25 cellular contexts compared by ENCODE assay signal in the genomic region with DNA sequence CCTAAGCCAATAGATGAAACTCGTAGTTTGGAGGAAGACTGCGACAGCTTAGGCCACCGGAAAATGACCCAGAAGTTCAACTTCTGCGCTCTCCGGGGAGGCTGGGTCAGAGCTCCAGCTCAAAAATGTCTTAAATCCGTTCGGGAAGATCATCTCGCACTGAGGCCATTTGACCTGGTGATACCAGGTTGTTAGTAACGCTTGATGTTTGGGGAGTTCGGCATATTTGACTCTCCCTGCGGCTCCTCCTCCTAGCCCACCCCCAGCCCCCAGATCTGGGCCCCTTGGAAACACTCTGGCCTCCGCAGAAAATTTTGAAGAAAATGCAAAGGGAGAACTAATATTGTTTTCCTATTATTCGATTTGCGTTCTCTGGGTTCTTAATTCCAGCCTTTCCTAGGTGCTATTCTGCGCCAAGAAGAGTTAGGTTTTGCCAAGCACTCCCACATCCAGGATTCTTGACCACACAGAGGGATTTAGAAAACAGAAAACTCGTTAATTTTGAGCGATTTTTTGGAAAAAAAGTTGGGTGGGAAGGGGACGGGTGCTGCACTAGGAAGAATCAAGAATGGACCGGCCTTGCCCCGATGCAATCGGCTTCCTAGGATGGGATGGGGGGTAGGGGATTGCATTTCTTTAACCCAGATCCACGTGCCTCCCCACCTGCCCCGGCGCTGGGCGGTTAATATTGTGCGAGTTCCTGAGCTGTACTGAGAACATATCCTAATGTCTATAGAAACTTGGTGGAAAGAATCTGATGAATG. TPM values are rescaled to one million over a fixed set of nuclear protein-coding genes. Genes with fewer than 3 reads are reported as not detected.
"Had no signal": no experiment of that assay in that cellular context is flagged by ENCODE, and none has a peak within 500 bp of the region (broad histone marks: within the 10 kb centered on the region; RNA-seq: fewer than 3 reads in every experiment).

No MANE protein-coding gene starts in this region.

- ATAC-seq: activated CD8-positive, alpha-beta T cell treated with anti-CD3 and anti-CD28 coated beads for 36 hours; esophagus mucosa; gastrocnemius medialis had no signal

- H3K4me3 ChIP-seq: colonic mucosa, left ventricle myocardium inferior, spleen had no signal

- H3K27me3 ChIP-seq: brain microvascular endothelial cell had no signal

- DNase-seq: activated B cell treated with CpG ODN at 0.5 μM for 24 hours; activated CD4-positive, alpha-beta T cell treated with anti-CD3 and anti-CD28 coated beads for 4 hours; activated CD8-positive, alpha-beta T cell treated with anti-CD3 and anti-CD28 coated beads for 36 hours; activated naive CD4-positive, alpha-beta T cell treated with Interleukin-2 at 50 U/mL for 16 hours; activated naive CD8-positive, alpha-beta T cell treated with anti-CD3 and anti-CD28 coated beads, Interleukin-2, amount 10 ng/mL, durations not matched to agents 7 days and 5 days; activated T-cell treated with anti-CD3 and anti-CD28 coated beads, Interleukin-2, amount 50 U/mL, for 1 hour; brain microvascular endothelial cell; central memory CD4-positive, alpha-beta T cell; colonic mucosa; gastrocnemius medialis; head of caudate nucleus; left ventricle myocardium inferior; posterior cingulate gyrus; spleen; stimulated activated naive CD4-positive, alpha-beta T cell had no signal

- H3K4me3 Mint-ChIP-seq: activated B cell treated with CpG ODN at 0.5 μM for 24 hours; activated CD8-positive, alpha-beta T cell treated with anti-CD3 and anti-CD28 coated beads for 36 hours; activated naive CD8-positive, alpha-beta T cell treated with anti-CD3 and anti-CD28 coated beads, Interleukin-2, amount 10 ng/mL, durations not matched to agents 7 days and 5 days; T-helper 2 cell treated with Interferon-gamma antibody and Interleukin-4, amounts not matched to agents 5 μg/mL and 100 μg/mL, for 36 hours had no signal

- FAIRE-seq: endometrium, TTC549 had no signal

- H3K4me1 Mint-ChIP-seq: activated B cell treated with CpG ODN at 0.5 μM for 24 hours; activated naive CD8-positive, alpha-beta T cell treated with anti-CD3 and anti-CD28 coated beads, Interleukin-2, amount 10 ng/mL, durations not matched to agents 7 days and 5 days had no signal

- H3K36me3 ChIP-seq: brain microvascular endothelial cell, colonic mucosa, gastrocnemius medialis, left ventricle myocardium inferior, spleen had no signal

- H3K27ac Mint-ChIP-seq: activated B cell treated with CpG ODN at 0.5 μM for 24 hours; activated CD8-positive, alpha-beta T cell treated with anti-CD3 and anti-CD28 coated beads for 36 hours; activated naive CD8-positive, alpha-beta T cell treated with anti-CD3 and anti-CD28 coated beads, Interleukin-2, amount 10 ng/mL, durations not matched to agents 7 days and 5 days; activated T-helper 2 cell treated with anti-CD3 and anti-CD28 coated beads, Interferon-gamma antibody, Interleukin-2, Interleukin-4, amounts not matched to agents 10 μg/mL and 5 μg/mL and 100 μg/mL, durations not matched to agents 14 hours and 24 hours and 36 hours; T-helper 2 cell treated with Interferon-gamma antibody and Interleukin-4, amounts not matched to agents 5 μg/mL and 100 μg/mL, for 36 hours had no signal

- H3K36me3 Mint-ChIP-seq: activated naive CD8-positive, alpha-beta T cell treated with anti-CD3 and anti-CD28 coated beads, Interleukin-2, amount 10 ng/mL, durations not matched to agents 7 days and 5 days had no signal

- H3K4me1 ChIP-seq: colonic mucosa, spleen had no signal

- H3K27ac ChIP-seq: brain microvascular endothelial cell, colonic mucosa, gastrocnemius medialis, left ventricle myocardium inferior, spleen had no signal

- H3K9me3 ChIP-seq: colonic mucosa, gastrocnemius medialis, left ventricle myocardium inferior had no signal

- H3K9me3 Mint-ChIP-seq: activated T-helper 2 cell treated with anti-CD3 and anti-CD28 coated beads, Interferon-gamma antibody, Interleukin-2, Interleukin-4, amounts not matched to agents 10 μg/mL and 5 μg/mL and 100 μg/mL, durations not matched to agents 14 hours and 24 hours and 36 hours; T-helper 2 cell treated with Interferon-gamma antibody and Interleukin-4, amounts not matched to agents 5 μg/mL and 100 μg/mL, for 36 hours had no signal

RNA-seq across cellular contexts. Expression of a gene that starts 50.0 kb away (rescaled TPM):
- total RNA-seq: activated B cell treated with CpG ODN at 0.5 μM for 24 hours; activated CD8-positive, alpha-beta T cell treated with anti-CD3 and anti-CD28 coated beads for 36 hours; activated naive CD8-positive, alpha-beta T cell treated with anti-CD3 and anti-CD28 coated beads, Interleukin-2, amount 10 ng/mL, durations not matched to agents 7 days and 5 days; activated T-helper 2 cell treated with anti-CD3 and anti-CD28 coated beads, Interferon-gamma antibody, Interleukin-2, Interleukin-4, amounts not matched to agents 10 μg/mL and 5 μg/mL and 100 μg/mL, durations not matched to agents 14 hours and 24 hours and 36 hours; colonic mucosa; esophagus mucosa; kidney epithelial cell; left ventricle myocardium inferior; mononuclear cell; renal cortical epithelial cell; spleen; urinary bladder had no signal
- polyA plus RNA-seq: spleen, thymus, urinary bladder had no signal

RNA-seq across cellular contexts. Expression of a gene that starts 52.8 kb away (rescaled TPM):
- total RNA-seq: activated B cell treated with CpG ODN at 0.5 μM for 24 hours; activated CD8-positive, alpha-beta T cell treated with anti-CD3 and anti-CD28 coated beads for 36 hours; activated naive CD8-positive, alpha-beta T cell treated with anti-CD3 and anti-CD28 coated beads, Interleukin-2, amount 10 ng/mL, durations not matched to agents 7 days and 5 days; activated T-helper 2 cell treated with anti-CD3 and anti-CD28 coated beads, Interferon-gamma antibody, Interleukin-2, Interleukin-4, amounts not matched to agents 10 μg/mL and 5 μg/mL and 100 μg/mL, durations not matched to agents 14 hours and 24 hours and 36 hours; kidney epithelial cell; left ventricle myocardium inferior; mononuclear cell; renal cortical epithelial cell; spleen; urinary bladder had no signal
- polyA plus RNA-seq: spleen, urinary bladder had no signal
